ENCODE assay signal across 10 cellular contexts in genomic region chr1:167668108-167668507, GRCh38. TPM values are rescaled to one million over a fixed set of nuclear protein-coding genes. Genes with fewer than 3 reads are reported as not detected.
A peak's percentile ranks its signal among the peaks of the same experiment; 100 is the strongest.
DNase-seq lines count a peak whose midpoint lies in the region; ATAC-seq and TF ChIP-seq lines count a peak whose summit lies in the region.
"Had no signal": no experiment of that assay in that cellular context is flagged by ENCODE, and none has a peak within 500 bp of the region (broad histone marks: within the 10 kb centered on the region; RNA-seq: fewer than 3 reads in every experiment).

No MANE protein-coding gene starts in this region.

- no peak overlapping the region for H3K4me2 ChIP-seq in osteoblast (ENCODE audit: insufficient read depth, low read length)

- TF ChIP-seq CTCF in osteoblast (IDR thresholded peaks at IDR 0.05; ENCODE audit: extremely low read depth, low read depth, low read length): no peak

- peaks cover 34% of the 10 kb centered on the region for H3K36me3 Mint-ChIP-seq in activated naive CD8-positive, alpha-beta T cell treated with anti-CD3 and anti-CD28 coated beads, Interleukin-2, amount 50 U/mL, for 24 hours (ENCODE audit: low read depth)

- no peaks in the 10 kb centered on the region for H3K27me3 ChIP-seq in osteoblast (ENCODE audit: insufficient read depth, low read length)

- H3K27me3 Mint-ChIP-seq in activated naive CD8-positive, alpha-beta T cell treated with anti-CD3 and anti-CD28 coated beads, Interleukin-2, amount 50 U/mL, for 24 hours: no peaks in the 10 kb centered on the region

- H3K4me1 ChIP-seq in osteoblast (ENCODE audit: insufficient read depth, low read length): peaks cover 29% of the 10 kb centered on the region

- H3K9me3 ChIP-seq in osteoblast (ENCODE audit: low read depth, low read length): no peaks in the 10 kb centered on the region

- ATAC-seq in GM18511 (IDR thresholded peaks at IDR 0.05; ENCODE audit: unreplicated experiment) (peak; percentile 76), GM21367 (IDR thresholded peaks at IDR 0.05; ENCODE audit: unreplicated experiment) (peak; percentile 66), HG03135 (IDR thresholded peaks at IDR 0.05; ENCODE audit: unreplicated experiment) (peak; percentile 61)
- no peak for ATAC-seq in activated naive CD8-positive, alpha-beta T cell treated with anti-CD3 and anti-CD28 coated beads, Interleukin-2, amount 50 U/mL, for 24 hours
- ATAC-seq: Panc1 had no signal

- no peaks in the 10 kb centered on the region for H3K9me3 Mint-ChIP-seq in activated naive CD8-positive, alpha-beta T cell treated with anti-CD3 and anti-CD28 coated beads, Interleukin-2, amount 50 U/mL, for 24 hours

- intact Hi-C loops in posterior cingulate gyrus (cut with DNase I): no loop called here

- H3K4me3 ChIP-seq in osteoblast (ENCODE audit: insufficient read depth, low read length): no peak overlapping the region

- H3K4me1 Mint-ChIP-seq in activated naive CD8-positive, alpha-beta T cell treated with anti-CD3 and anti-CD28 coated beads, Interleukin-2, amount 50 U/mL, for 24 hours: peaks cover 77% of the 10 kb centered on the region

- no peaks in the 10 kb centered on the region for H3K36me3 ChIP-seq in osteoblast (ENCODE audit: insufficient read depth, low read length)

- H3K27ac ChIP-seq in osteoblast (ENCODE audit: low read depth, low read length): no peak overlapping the region

- no peaks in the 10 kb centered on the region for H4K20me1 ChIP-seq in osteoblast (ENCODE audit: insufficient read depth, low read length)

- no peak for DNase-seq in activated naive CD8-positive, alpha-beta T cell treated with anti-CD3 and anti-CD28 coated beads, Interleukin-2, amount 50 U/mL, for 24 hours
- no peak for DNase-seq in posterior cingulate gyrus
- no peak for DNase-seq in Ammon's horn (ENCODE audit: low spot score)
- DNase-seq in osteoblast (ENCODE audit: insufficient read length, low spot score, missing footprints): no peak
- DNase-seq in NCI-H1417 treated with DMSO at 0.1 percent for 48 hours (lab: John Stamatoyannopoulos, UW): no peak
- DNase-seq: activated CD8-positive, alpha-beta memory T cell treated with anti-CD3 and anti-CD28 coated beads, Interleukin-2, amount 50 U/mL, for 4 hours had no signal

- peak overlapping the region; percentile 70 for H3K27ac Mint-ChIP-seq in activated naive CD8-positive, alpha-beta T cell treated with anti-CD3 and anti-CD28 coated beads, Interleukin-2, amount 50 U/mL, for 24 hours

- no peak overlapping the region for H2AFZ ChIP-seq in osteoblast (ENCODE audit: low read length)

- H3K79me2 ChIP-seq in osteoblast (ENCODE audit: insufficient read depth, low read length): no peaks in the 10 kb centered on the region

- no peak overlapping the region for H3K4me3 Mint-ChIP-seq in activated naive CD8-positive, alpha-beta T cell treated with anti-CD3 and anti-CD28 coated beads, Interleukin-2, amount 50 U/mL, for 24 hours

RNA-seq across cellular contexts. Expression of gene RCSD1, which starts 38.1 kb away (rescaled TPM):
- total RNA-seq in osteoblast: under 0.01 and 0.29 TPM in 2 replicates

RNA-seq across cellular contexts. Expression of gene MPZL1, which starts 53.7 kb away (rescaled TPM):
- 189 and 215 TPM in 2 replicates for total RNA-seq in osteoblast
